ENCODE assay signal across 1 cellular context in genomic region chr7:98877692-98878364, GRCh38.
TF ChIP-seq lines count a peak whose summit lies in the region.

No MANE protein-coding gene starts in this region.

TF ChIP-seq in GM12878, 131 proteins besides CTCF, POLR2A, EP300 and RAD21:
- TF ChIP-seq BCLAF1 (IDR thresholded peaks at IDR 0.05) (no peak), POLR2AphosphoS2 (IDR thresholded peaks at IDR 0.05; ENCODE audit: low read depth, low read length) (0 out of 2 replicates have a peak, but pooled peaks have one; percentile 1)
TF ChIP-seq in GM12878: peak in this region for 1.
